Comparison of ENCODE assay signal across 24 cellular contexts in the genomic region with DNA sequence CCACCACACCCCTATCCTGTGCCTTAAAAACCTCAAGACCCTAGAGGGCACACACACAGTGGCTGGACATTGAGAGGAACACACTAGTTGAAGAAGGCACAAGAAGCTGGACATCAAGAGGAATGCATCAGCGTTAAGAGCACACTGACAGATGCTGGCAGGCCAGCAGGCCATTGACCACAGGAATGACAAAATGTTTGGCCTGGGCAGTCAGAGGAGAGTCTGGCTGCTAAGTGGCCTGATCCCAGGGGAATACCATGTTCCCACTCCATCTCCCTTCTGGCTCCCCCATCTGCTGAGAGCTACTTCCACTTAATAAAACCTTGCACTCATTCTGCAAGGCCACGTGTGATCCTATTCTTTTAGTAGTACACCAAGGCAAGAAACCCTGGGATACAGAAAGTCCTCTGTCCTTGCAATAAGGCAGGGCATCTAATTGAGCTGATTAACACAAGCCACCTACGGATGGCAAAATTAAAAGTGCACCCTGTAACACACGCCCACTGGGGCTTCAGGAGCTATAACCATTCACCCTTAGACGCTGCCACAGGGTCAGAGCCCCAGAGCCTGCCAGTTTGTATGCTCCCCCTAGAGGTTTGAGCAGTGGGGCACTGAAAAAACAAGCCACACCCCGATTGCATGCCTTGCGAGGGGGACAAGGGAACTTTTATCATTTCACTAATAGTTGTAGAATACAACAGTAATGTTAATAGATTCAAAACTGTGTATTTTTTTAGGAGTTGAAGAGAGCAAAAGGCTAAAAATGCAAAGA.
"Had no signal": no experiment of that assay in that cellular context is flagged by ENCODE, and none has a peak within 500 bp of the region (broad histone marks: within the 10 kb centered on the region; RNA-seq: fewer than 3 reads in every experiment).

No MANE protein-coding gene starts in this region.

- H3K4me1 ChIP-seq: prostate gland, tibial nerve, vagina had no signal

- ATAC-seq: left ventricle myocardium superior, mucosa of descending colon, right cardiac atrium had no signal

- H3K36me3 ChIP-seq: cardiac muscle cell, prostate gland, tibial nerve, vagina had no signal

- H3K27me3 Mint-ChIP-seq: activated naive CD8-positive, alpha-beta T cell; naive B cell; stimulated activated naive CD8-positive, alpha-beta T cell treated with anti-CD3 and anti-CD28 coated beads, Interleukin-15, Interleukin-2, amounts not matched to agents 100 ng/mL and 50 ng/mL, for 24 hours had no signal

- H3K27ac Mint-ChIP-seq: activated naive CD8-positive, alpha-beta T cell; naive B cell; stimulated activated naive CD8-positive, alpha-beta T cell treated with anti-CD3 and anti-CD28 coated beads, Interleukin-15, Interleukin-2, amounts not matched to agents 100 ng/mL and 50 ng/mL, for 24 hours had no signal

- H3K4me3 ChIP-seq: cardiac muscle cell, dorsolateral prefrontal cortex, mucosa of descending colon, prostate gland, skin epidermis, tibial nerve, vagina had no signal

- H3K9me3 ChIP-seq: prostate gland, vagina had no signal

- H3K4me3 Mint-ChIP-seq: activated naive CD8-positive, alpha-beta T cell; neural crest cell; stimulated activated naive CD8-positive, alpha-beta T cell treated with anti-CD3 and anti-CD28 coated beads, Interleukin-15, Interleukin-2, amounts not matched to agents 100 ng/mL and 50 ng/mL, for 24 hours had no signal

- DNase-seq: activated CD4-positive, alpha-beta T cell treated with anti-CD3 and anti-CD28 coated beads for 1 hour; activated CD4-positive, alpha-beta T cell treated with anti-CD3 and anti-CD28 coated beads, Interleukin-2, amount 50 U/mL, for 4 hours; activated gamma-delta T cell treated with Interleukin-2 at 50 U/mL for 16 hours; dorsolateral prefrontal cortex; foreskin melanocyte; hypothalamus; kidney glomerular epithelial cell; left ventricle myocardium superior; mucosa of descending colon; naive B cell; right cardiac atrium; stimulated activated CD4-positive, alpha-beta T cell treated with anti-CD3 and anti-CD28 coated beads, Interleukin-15, amount 100 ng/mL, for 24 hours; stimulated activated CD4-positive, alpha-beta T cell treated with anti-CD3 and anti-CD28 coated beads, Interleukin-2, amount 100 ng/mL, for 48 hours; T-helper 2 cell had no signal

- H3K36me3 Mint-ChIP-seq: activated naive CD8-positive, alpha-beta T cell; naive B cell had no signal

- H3K4me1 Mint-ChIP-seq: naive B cell, neural crest cell had no signal

- H3K27ac ChIP-seq: cardiac muscle cell, dorsolateral prefrontal cortex, epithelial cell of prostate, prostate gland, skin epidermis, tibial nerve, vagina, VCaP had no signal

- H3K27me3 ChIP-seq: cardiac muscle cell, dorsolateral prefrontal cortex, tibial nerve, vagina had no signal
